24 cellular contexts compared by ENCODE assay signal in the genomic region with DNA sequence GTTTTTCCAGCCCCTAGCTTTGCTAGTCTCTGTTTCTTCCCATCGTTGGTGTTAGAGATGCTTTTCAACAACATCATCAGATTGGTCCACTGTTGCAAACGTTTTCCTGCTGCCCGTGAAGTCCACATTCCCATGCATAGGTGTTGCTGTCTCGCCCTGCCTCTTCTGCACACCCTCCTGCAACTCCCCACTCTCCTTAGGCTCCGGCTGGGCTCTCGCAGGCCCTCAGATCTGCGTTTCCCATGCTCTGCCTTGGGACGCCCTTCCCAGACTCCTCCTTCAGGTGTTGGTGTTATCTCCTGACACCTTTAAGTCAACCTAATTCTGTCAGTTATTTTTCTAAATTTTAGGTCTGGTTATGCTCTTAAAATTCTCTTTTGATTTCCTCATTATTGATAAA.
"Had no signal": no experiment of that assay in that cellular context is flagged by ENCODE, and none has a peak within 500 bp of the region (broad histone marks: within the 10 kb centered on the region; RNA-seq: fewer than 3 reads in every experiment).

No MANE protein-coding gene starts in this region.

- H3K4me1 Mint-ChIP-seq: neural crest cell; stimulated activated naive CD8-positive, alpha-beta T cell treated with anti-CD3 and anti-CD28 coated beads, Interleukin-15, amount 100 ng/mL, for 72 hours had no signal

- H3K4me3 ChIP-seq: left ventricle myocardium inferior, lung, mucosa of descending colon, pancreas, psoas muscle, right lobe of liver, smooth muscle cell, tibial nerve, uterus had no signal

- H3K9me3 ChIP-seq: left ventricle myocardium inferior, mucosa of descending colon, pancreas, psoas muscle, right lobe of liver, tibial nerve, uterus had no signal

- H3K27me3 Mint-ChIP-seq: naive thymus-derived CD4-positive, alpha-beta T cell; natural killer cell treated with Interleukin-12 subunit alpha and Interleukin-12 subunit beta and Interleukin-15 and Interleukin-18, amount 100 ng/mL, for 72 hours; stimulated activated memory B cell treated with anti-CD40 and anti-IgM and Interleukin-4, amounts not matched to agents 10 μg/mL and 1 μg/mL and 100 μg/mL, for 72 hours; stimulated activated naive CD8-positive, alpha-beta T cell treated with anti-CD3 and anti-CD28 coated beads, Interleukin-15, amount 100 ng/mL, for 72 hours; type B pancreatic cell had no signal

- H3K27ac Mint-ChIP-seq: natural killer cell treated with Interleukin-12 subunit alpha and Interleukin-12 subunit beta and Interleukin-15 and Interleukin-18, amount 100 ng/mL, for 72 hours; stimulated activated memory B cell treated with anti-CD40 and anti-IgM and Interleukin-4, amounts not matched to agents 10 μg/mL and 1 μg/mL and 100 μg/mL, for 72 hours; stimulated activated naive CD8-positive, alpha-beta T cell treated with anti-CD3 and anti-CD28 coated beads, Interleukin-15, amount 100 ng/mL, for 72 hours; type B pancreatic cell had no signal

- H3K4me1 ChIP-seq: right lobe of liver, uterus had no signal

- H3K27ac ChIP-seq: left ventricle myocardium inferior, pancreas, psoas muscle, right lobe of liver, tibial nerve, uterus had no signal

- H3K9me3 Mint-ChIP-seq: natural killer cell treated with Interleukin-12 subunit alpha and Interleukin-12 subunit beta and Interleukin-15 and Interleukin-18, amount 100 ng/mL, for 72 hours; neural crest cell; stimulated activated memory B cell treated with anti-CD40 and anti-IgM and Interleukin-4, amounts not matched to agents 10 μg/mL and 1 μg/mL and 100 μg/mL, for 72 hours; stimulated activated naive CD8-positive, alpha-beta T cell treated with anti-CD3 and anti-CD28 coated beads, Interleukin-15, amount 100 ng/mL, for 72 hours had no signal

- H3K4me2 ChIP-seq: smooth muscle cell had no signal

- H3K4me3 Mint-ChIP-seq: naive thymus-derived CD4-positive, alpha-beta T cell; natural killer cell treated with Interleukin-12 subunit alpha and Interleukin-12 subunit beta and Interleukin-15 and Interleukin-18, amount 100 ng/mL, for 72 hours; neural crest cell; stimulated activated memory B cell treated with anti-CD40 and anti-IgM and Interleukin-4, amounts not matched to agents 10 μg/mL and 1 μg/mL and 100 μg/mL, for 72 hours; stimulated activated naive CD8-positive, alpha-beta T cell treated with anti-CD3 and anti-CD28 coated beads, Interleukin-15, amount 100 ng/mL, for 72 hours; type B pancreatic cell had no signal

- H3K36me3 ChIP-seq: left ventricle myocardium inferior, pancreas, right lobe of liver, uterus had no signal

- H3K27me3 ChIP-seq: pancreas, right lobe of liver, tibial nerve, uterus had no signal

- ATAC-seq: mucosa of descending colon; naive thymus-derived CD4-positive, alpha-beta T cell; natural killer cell treated with Interleukin-12 subunit alpha and Interleukin-12 subunit beta and Interleukin-15 and Interleukin-18, amount 100 ng/mL, for 72 hours; pancreas; psoas muscle; right lobe of liver; stimulated activated memory B cell treated with anti-CD40 and anti-IgM and Interleukin-4, amounts not matched to agents 10 μg/mL and 1 μg/mL and 100 μg/mL, for 72 hours; stimulated activated naive CD8-positive, alpha-beta T cell treated with anti-CD3 and anti-CD28 coated beads, Interleukin-15, amount 100 ng/mL, for 72 hours had no signal

- DNase-seq: islet precursor cell; left ventricle myocardium inferior; midbrain; mucosa of descending colon; naive thymus-derived CD4-positive, alpha-beta T cell; nucleus accumbens; pancreas; psoas muscle; stimulated activated CD4-positive, alpha-beta T cell treated with anti-CD3 and anti-CD28 coated beads, Interleukin-1b, Interleukin-23, amount 100 ng/mL, for 48 hours; stimulated activated CD4-positive, alpha-beta T cell treated with anti-CD3 and anti-CD28 coated beads, Interleukin-2, amount 100 ng/mL, for 48 hours; stimulated activated CD4-positive, alpha-beta T cell treated with anti-CD3 and anti-CD28 coated beads, Interleukin-4, amount 100 ng/mL, for 4 hours; stimulated activated CD8-positive, alpha-beta memory T cell treated with anti-CD3 and anti-CD28 coated beads, Interleukin-4, amount 100 ng/mL, for 48 hours; stimulated activated naive CD4-positive, alpha-beta T cell treated with Interleukin-2 at 50 U/mL for 16 hours; stimulated activated naive CD8-positive, alpha-beta T cell treated with anti-CD3 and anti-CD28 coated beads, Interleukin-15, amount 100 ng/mL, for 72 hours; substantia nigra; uterus had no signal
